Comparison of ENCODE assay signal across 1 cellular context in the genomic region with DNA sequence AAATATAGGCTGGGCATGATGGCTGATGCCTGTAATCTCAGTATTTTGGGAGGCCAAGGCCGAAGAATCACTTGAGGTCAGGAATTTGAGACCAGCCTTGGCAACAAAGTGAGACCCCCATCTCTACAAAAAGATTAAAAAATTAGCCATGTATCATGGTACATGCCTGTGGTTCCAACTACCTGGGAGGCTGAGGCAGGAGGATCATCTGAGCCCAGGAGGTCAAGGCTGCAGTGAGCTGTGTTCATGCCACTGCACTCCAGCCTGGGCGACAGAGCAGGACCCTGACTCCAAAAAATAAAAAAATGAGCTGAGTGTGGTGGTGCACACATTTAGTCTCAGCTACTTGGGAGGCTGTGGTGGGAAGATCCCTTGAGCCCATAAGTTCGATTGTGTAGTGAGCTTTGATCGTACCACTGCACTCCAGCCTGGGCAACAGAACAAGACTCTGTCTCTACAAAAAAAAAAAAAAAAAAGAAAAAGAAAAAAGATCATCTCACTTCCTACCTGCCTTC.
TF ChIP-seq lines count a peak whose summit lies in the region.

No MANE protein-coding gene starts in this region.

TF ChIP-seq in A549, 52 proteins besides CTCF, POLR2A, EP300 and RAD21 (continued from another document):
- TF ChIP-seq, protein P1, sequence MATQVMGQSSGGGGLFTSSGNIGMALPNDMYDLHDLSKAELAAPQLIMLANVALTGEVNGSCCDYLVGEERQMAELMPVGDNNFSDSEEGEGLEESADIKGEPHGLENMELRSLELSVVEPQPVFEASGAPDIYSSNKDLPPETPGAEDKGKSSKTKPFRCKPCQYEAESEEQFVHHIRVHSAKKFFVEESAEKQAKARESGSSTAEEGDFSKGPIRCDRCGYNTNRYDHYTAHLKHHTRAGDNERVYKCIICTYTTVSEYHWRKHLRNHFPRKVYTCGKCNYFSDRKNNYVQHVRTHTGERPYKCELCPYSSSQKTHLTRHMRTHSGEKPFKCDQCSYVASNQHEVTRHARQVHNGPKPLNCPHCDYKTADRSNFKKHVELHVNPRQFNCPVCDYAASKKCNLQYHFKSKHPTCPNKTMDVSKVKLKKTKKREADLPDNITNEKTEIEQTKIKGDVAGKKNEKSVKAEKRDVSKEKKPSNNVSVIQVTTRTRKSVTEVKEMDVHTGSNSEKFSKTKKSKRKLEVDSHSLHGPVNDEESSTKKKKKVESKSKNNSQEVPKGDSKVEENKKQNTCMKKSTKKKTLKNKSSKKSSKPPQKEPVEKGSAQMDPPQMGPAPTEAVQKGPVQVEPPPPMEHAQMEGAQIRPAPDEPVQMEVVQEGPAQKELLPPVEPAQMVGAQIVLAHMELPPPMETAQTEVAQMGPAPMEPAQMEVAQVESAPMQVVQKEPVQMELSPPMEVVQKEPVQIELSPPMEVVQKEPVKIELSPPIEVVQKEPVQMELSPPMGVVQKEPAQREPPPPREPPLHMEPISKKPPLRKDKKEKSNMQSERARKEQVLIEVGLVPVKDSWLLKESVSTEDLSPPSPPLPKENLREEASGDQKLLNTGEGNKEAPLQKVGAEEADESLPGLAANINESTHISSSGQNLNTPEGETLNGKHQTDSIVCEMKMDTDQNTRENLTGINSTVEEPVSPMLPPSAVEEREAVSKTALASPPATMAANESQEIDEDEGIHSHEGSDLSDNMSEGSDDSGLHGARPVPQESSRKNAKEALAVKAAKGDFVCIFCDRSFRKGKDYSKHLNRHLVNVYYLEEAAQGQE (IDR thresholded peaks at IDR 0.05) = no peak
- TF ChIP-seq POLR2AphosphoS2 (conservative IDR thresholded peaks at IDR 0.05; ENCODE audit: low read length) = no peak
- TF ChIP-seq KDM5A (IDR thresholded peaks at IDR 0.05) = no peak
- TF ChIP-seq, protein P2, sequence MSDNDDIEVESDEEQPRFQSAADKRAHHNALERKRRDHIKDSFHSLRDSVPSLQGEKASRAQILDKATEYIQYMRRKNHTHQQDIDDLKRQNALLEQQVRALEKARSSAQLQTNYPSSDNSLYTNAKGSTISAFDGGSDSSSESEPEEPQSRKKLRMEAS (IDR thresholded peaks at IDR 0.05) = no peak
- TF ChIP-seq, protein P3, sequence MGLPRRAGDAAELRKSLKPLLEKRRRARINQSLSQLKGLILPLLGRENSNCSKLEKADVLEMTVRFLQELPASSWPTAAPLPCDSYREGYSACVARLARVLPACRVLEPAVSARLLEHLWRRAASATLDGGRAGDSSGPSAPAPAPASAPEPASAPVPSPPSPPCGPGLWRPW (IDR thresholded peaks at IDR 0.05) = no peak
- no peak for TF ChIP-seq FOSL2 (IDR thresholded peaks at IDR 0.05)
- TF ChIP-seq FOSL2 (CRISPR knock-in tag; IDR thresholded peaks at IDR 0.05) = no peak
- no peak for TF ChIP-seq ESRRA (IDR thresholded peaks at IDR 0.05; ENCODE audit: borderline replicate concordance, low read length)
- TF ChIP-seq, protein P4, sequence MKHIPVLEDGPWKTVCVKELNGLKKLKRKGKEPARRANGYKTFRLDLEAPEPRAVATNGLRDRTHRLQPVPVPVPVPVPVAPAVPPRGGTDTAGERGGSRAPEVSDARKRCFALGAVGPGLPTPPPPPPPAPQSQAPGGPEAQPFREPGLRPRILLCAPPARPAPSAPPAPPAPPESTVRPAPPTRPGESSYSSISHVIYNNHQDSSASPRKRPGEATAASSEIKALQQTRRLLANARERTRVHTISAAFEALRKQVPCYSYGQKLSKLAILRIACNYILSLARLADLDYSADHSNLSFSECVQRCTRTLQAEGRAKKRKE (CRISPR knock-in tag; IDR thresholded peaks at IDR 0.05; ENCODE audit: low read depth) = no peak
- TF ChIP-seq HEYL (CRISPR knock-in tag; IDR thresholded peaks at IDR 0.05) = no peak
- TF ChIP-seq NFE2L2 (conservative IDR thresholded peaks at IDR 0.05; ENCODE audit: low read length) = no peak
- TF ChIP-seq MYC (IDR thresholded peaks at IDR 0.05; ENCODE audit: borderline replicate concordance, low read length) = no peak
